ENCODE assay signal across 14 cellular contexts in the genomic region with DNA sequence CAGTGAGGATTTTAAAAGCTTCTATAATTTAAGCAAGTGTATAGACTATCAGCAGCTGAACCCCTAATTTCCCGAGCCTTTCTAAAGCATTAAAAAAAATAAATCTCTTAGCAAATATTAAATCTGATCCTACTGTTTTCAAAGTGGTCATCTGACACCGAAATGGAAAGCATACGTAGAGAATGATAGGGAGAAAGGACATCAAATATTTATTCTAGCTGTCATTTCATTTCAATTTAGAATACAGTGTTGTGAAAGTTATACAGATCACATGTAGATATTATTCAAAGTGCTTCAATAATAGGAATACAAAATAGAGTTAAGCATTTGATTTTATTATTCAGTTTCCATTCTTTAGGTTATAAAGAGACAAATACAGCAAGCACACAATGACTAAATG.
"Had no signal": no experiment of that assay in that cellular context is flagged by ENCODE, and none has a peak within 500 bp of the region (broad histone marks: within the 10 kb centered on the region; RNA-seq: fewer than 3 reads in every experiment).

No MANE protein-coding gene starts in this region.

- H3K9me3 Mint-ChIP-seq: activated CD4-positive, alpha-beta memory T cell treated with anti-CD3 and anti-CD28 coated beads, Interleukin-2, amount 10 ng/mL, durations not matched to agents 7 days and 5 days; activated T-cell treated with anti-CD3 and anti-CD28 coated beads, Interleukin-2, amount 50 U/mL, for 24 hours; stimulated activated naive CD8-positive, alpha-beta T cell treated with anti-CD3 and anti-CD28 coated beads, Interleukin-15, amount 100 ng/mL, for 72 hours had no signal

- ATAC-seq: heart left ventricle; stimulated activated naive CD8-positive, alpha-beta T cell treated with anti-CD3 and anti-CD28 coated beads, Interleukin-15, amount 100 ng/mL, for 72 hours; WTC11 had no signal

- H3K27me3 Mint-ChIP-seq: stimulated activated naive CD8-positive, alpha-beta T cell treated with anti-CD3 and anti-CD28 coated beads, Interleukin-15, amount 100 ng/mL, for 72 hours had no signal

- DNase-seq: activated CD4-positive, alpha-beta memory T cell treated with anti-CD3 and anti-CD28 coated beads, Interleukin-2, amount 10 ng/mL, durations not matched to agents 7 days and 5 days; activated CD4-positive, alpha-beta T cell treated with anti-CD3 and anti-CD28 coated beads for 4 hours; activated effector memory CD4-positive, alpha-beta T cell treated with Interleukin-2 at 50 U/mL for 16 hours; activated naive CD4-positive, alpha-beta T cell treated with anti-CD3 and anti-CD28 coated beads, Interleukin-2, amount 50 U/mL, for 16 hours; activated T-cell treated with anti-CD3 and anti-CD28 coated beads, Interleukin-2, amount 50 U/mL, for 24 hours; endodermal cell; heart left ventricle; immature natural killer cell; sigmoid colon; stimulated activated CD4-positive, alpha-beta T cell treated with anti-CD3 and anti-CD28 coated beads, Interleukin-1b, Interleukin-23, amount 100 ng/mL, for 48 hours; stimulated activated naive CD8-positive, alpha-beta T cell treated with anti-CD3 and anti-CD28 coated beads, Interleukin-15, amount 100 ng/mL, for 72 hours had no signal

- H3K27ac Mint-ChIP-seq: activated CD4-positive, alpha-beta memory T cell treated with anti-CD3 and anti-CD28 coated beads, Interleukin-2, amount 10 ng/mL, durations not matched to agents 7 days and 5 days; activated T-cell treated with anti-CD3 and anti-CD28 coated beads, Interleukin-2, amount 50 U/mL, for 24 hours; endodermal cell; immature natural killer cell; stimulated activated naive CD8-positive, alpha-beta T cell treated with anti-CD3 and anti-CD28 coated beads, Interleukin-15, amount 100 ng/mL, for 72 hours; WTC11 had no signal

- H3K36me3 ChIP-seq: cardiac muscle cell, heart left ventricle, sigmoid colon, thoracic aorta had no signal

- H3K4me3 ChIP-seq: cardiac muscle cell, heart left ventricle, sigmoid colon, thoracic aorta had no signal

- H3K27me3 ChIP-seq: cardiac muscle cell, heart left ventricle, sigmoid colon had no signal

- H3K4me1 ChIP-seq: heart left ventricle, sigmoid colon had no signal

- H3K4me3 Mint-ChIP-seq: activated CD4-positive, alpha-beta memory T cell treated with anti-CD3 and anti-CD28 coated beads, Interleukin-2, amount 10 ng/mL, durations not matched to agents 7 days and 5 days; activated T-cell treated with anti-CD3 and anti-CD28 coated beads, Interleukin-2, amount 50 U/mL, for 24 hours; endodermal cell; immature natural killer cell; stimulated activated naive CD8-positive, alpha-beta T cell treated with anti-CD3 and anti-CD28 coated beads, Interleukin-15, amount 100 ng/mL, for 72 hours; WTC11 had no signal

- H3K4me1 Mint-ChIP-seq: activated CD4-positive, alpha-beta memory T cell treated with anti-CD3 and anti-CD28 coated beads, Interleukin-2, amount 10 ng/mL, durations not matched to agents 7 days and 5 days; endodermal cell; immature natural killer cell; stimulated activated naive CD8-positive, alpha-beta T cell treated with anti-CD3 and anti-CD28 coated beads, Interleukin-15, amount 100 ng/mL, for 72 hours; WTC11 had no signal

- H3K27ac ChIP-seq: cardiac muscle cell, heart left ventricle, sigmoid colon, thoracic aorta had no signal

- H3K36me3 Mint-ChIP-seq: immature natural killer cell had no signal

- H3K9me3 ChIP-seq: thoracic aorta had no signal
